23 cellular contexts compared by ENCODE assay signal in genomic region chr22:17493384-17493981, GRCh38.
DNase-seq lines count a peak whose midpoint lies in the region; ATAC-seq, FAIRE-seq and TF ChIP-seq lines count a peak whose summit lies in the region.
"Had no signal": no experiment of that assay in that cellular context is flagged by ENCODE, and none has a peak within 500 bp of the region (broad histone marks: within the 10 kb centered on the region; RNA-seq: fewer than 3 reads in every experiment).

No MANE protein-coding gene starts in this region.

- no peak overlapping the region for H2BK5ac ChIP-seq in H1 (ENCODE audit: low read depth, low read length)
- no peak overlapping the region for H2BK5ac ChIP-seq in mesendoderm (ENCODE audit: low read length)

- TF ChIP-seq EP300 in H1 (IDR thresholded peaks at IDR 0.05; ENCODE audit: borderline replicate concordance in 1 of 2, low read depth in 2 of 2, low read length in 2 of 2), result no peak

- no peak for TF ChIP-seq RAD21 in H1 (IDR thresholded peaks at IDR 0.05 in 1 of 2, conservative IDR thresholded peaks at IDR 0.05 in 1 of 2; ENCODE audit: low read depth in 2 of 2, low read length in 2 of 2)

- FAIRE-seq in H1 (lab: Jason Lieb, UNC), result peak; percentile 50
- FAIRE-seq: GM12892 had no signal

- no peak overlapping the region for H3K18ac ChIP-seq in H1 (ENCODE audit: extremely low read depth, low read length)
- H3K18ac ChIP-seq in mesendoderm (ENCODE audit: low read length), result no peak overlapping the region

- H3K9me3 ChIP-seq in left ventricle myocardium inferior (replicated peaks) (no peaks in the 10 kb centered on the region), H1 (ENCODE audit: insufficient read depth in 2 of 2, low read depth in 1 of 2, low read length in 1 of 2) (no peaks in the 10 kb centered on the region), Caco-2 (no peaks in the 10 kb centered on the region)
- H3K9me3 ChIP-seq: MG63, SJSA1 had no signal

- no peak overlapping the region for H4K91ac ChIP-seq in H1 (replicated peaks; ENCODE audit: insufficient read length, low read length)

- no peaks in the 10 kb centered on the region for H3K27me3 ChIP-seq in left ventricle myocardium inferior (ENCODE audit: low read depth)
- no peaks in the 10 kb centered on the region for H3K27me3 ChIP-seq in H1 (replicated peaks in 1 of 4; ENCODE audit: control insufficient read depth in 3 of 4, extremely low read depth in 1 of 4, insufficient read depth in 3 of 4, low read length in 3 of 4)
- no peaks in the 10 kb centered on the region for H3K27me3 ChIP-seq in mesendoderm (ENCODE audit: insufficient read depth, low read length, poor library complexity)
- no peaks in the 10 kb centered on the region for H3K27me3 ChIP-seq in H7 (ENCODE audit: control insufficient read depth, insufficient read depth, low read length)
- no peaks in the 10 kb centered on the region for H3K27me3 ChIP-seq in Caco-2 (replicated peaks; ENCODE audit: control insufficient read depth, insufficient read depth, low read length)
- H3K27me3 ChIP-seq: MG63 had no signal

- H3K4me1 ChIP-seq in left ventricle myocardium inferior (peaks cover 22% of the 10 kb centered on the region), H1 (replicated peaks in 1 of 4; ENCODE audit: control insufficient read depth in 3 of 4, insufficient read depth in 4 of 4, low read length in 3 of 4) (peaks cover 0 to 6% (median 4%) of the 10 kb centered on the region in 4 experiments; a peak in 5 of 7 replicates), mesendoderm (ENCODE audit: control insufficient read depth, low read depth, low read length) (peaks cover 5% of the 10 kb centered on the region), Caco-2 (no peaks in the 10 kb centered on the region)
- H3K4me1 ChIP-seq: SJSA1 had no signal

- no peak overlapping the region for H2AK5ac ChIP-seq in H1 (ENCODE audit: low read depth, low read length)
- H2AK5ac ChIP-seq in mesendoderm (ENCODE audit: low read length), result no peak overlapping the region

- H3K4ac ChIP-seq in H1 (replicated peaks; ENCODE audit: insufficient read length, low read depth, low read length) (no peak overlapping the region), mesendoderm (ENCODE audit: low read depth, low read length) (no peak overlapping the region)

- H3K9me3 Mint-ChIP-seq in Caco-2 (ENCODE audit: unreplicated experiment), result no peaks in the 10 kb centered on the region

- H3K9ac ChIP-seq in H1 (replicated peaks in 1 of 4; ENCODE audit: extremely low read depth in 1 of 4, low read depth in 3 of 4, low read length in 3 of 4) (no peak overlapping the region), mesendoderm (ENCODE audit: low read length) (no peak overlapping the region)

- DNase-seq in left ventricle myocardium inferior (no peak), left ventricle myocardium superior (no peak), H1 (ENCODE audit: low read depth in 1 of 2, low spot score in 2 of 2) (no peak), mesendoderm (peak; percentile 81), H7 (no peak), Caco-2 (no peak), NCI-H69 (lab: John Stamatoyannopoulos, UW) (no peak)
- DNase-seq: 8988T, DMS153, DND-41, KG1, MG63, NCI-H1417, NCI-H1694, NCI-H2029 treated with DMSO at 0.1 percent for 48 hours, NCI-H526 treated with DMSO at 0.1 percent for 48 hours, Right ventricle myocardium superior, RPMI8226 had no signal

- no peak overlapping the region for H3K56ac ChIP-seq in H1 (replicated peaks; ENCODE audit: insufficient read length, low read depth, low read length)
- peak overlapping the region; percentile 62 for H3K56ac ChIP-seq in mesendoderm (ENCODE audit: low read length)

- H3K79me2 ChIP-seq in H1 (ENCODE audit: control insufficient read depth in 1 of 2, insufficient read depth in 2 of 2, low read length in 2 of 2) (peaks cover 3 to 86% of the 10 kb centered on the region in 2 experiments; a peak in 3 of 4 replicates), mesendoderm (ENCODE audit: control insufficient read depth, insufficient read depth, low read length) (peaks cover 16% of the 10 kb centered on the region)

- H2BK12ac ChIP-seq in H1 (ENCODE audit: low read depth, low read length), result no peak overlapping the region

- no peak overlapping the region for H3K23ac ChIP-seq in H1 (ENCODE audit: insufficient read length)
- no peak overlapping the region for H3K23ac ChIP-seq in mesendoderm (ENCODE audit: low read length)

- H3K27ac ChIP-seq in left ventricle myocardium inferior (replicated peaks) (peak overlapping the region; percentile 66), H1 (ENCODE audit: low read depth, low read length) (no peak overlapping the region), mesendoderm (ENCODE audit: low read depth, low read length) (no peak overlapping the region)
- H3K27ac ChIP-seq: HL-60, SJSA1 had no signal

- no peak overlapping the region for H4K5ac ChIP-seq in H1 (ENCODE audit: insufficient read length, low read depth, low read length)
- no peak overlapping the region for H4K5ac ChIP-seq in mesendoderm (ENCODE audit: low read length)

- H4K20me1 ChIP-seq in H1 (replicated peaks in 1 of 2; ENCODE audit: control insufficient read depth in 1 of 2, insufficient read depth in 2 of 2, low read length in 2 of 2), result peaks cover 7 to 13% of the 10 kb centered on the region in 2 experiments

- no peak overlapping the region for H2AFZ ChIP-seq in H1 (ENCODE audit: low read length)

- H3K4me3 ChIP-seq in left ventricle myocardium inferior, result no peak overlapping the region
- H3K4me3 ChIP-seq in H1 (ENCODE audit: extremely low read depth in 1 of 4, insufficient read depth in 2 of 4, low read depth in 3 of 4, low read length in 4 of 4), result no peak overlapping the region
- no peak overlapping the region for H3K4me3 ChIP-seq in mesendoderm (ENCODE audit: low read length)
- no peak overlapping the region for H3K4me3 ChIP-seq in H7 (ENCODE audit: insufficient read depth, low read depth, low read length)
- H3K4me3 ChIP-seq in Caco-2 (ENCODE audit: low read depth, low read length), result no peak overlapping the region
- H3K4me3 ChIP-seq: MG63, SJSA1 had no signal

- no peak for TF ChIP-seq POLR2A in H1 (IDR thresholded peaks at IDR 0.05; ENCODE audit: control extremely low read depth in 1 of 2, low read depth in 2 of 2, low read length in 2 of 2)

- H2BK120ac ChIP-seq in H1 (replicated peaks; ENCODE audit: low read depth, low read length) (no peak overlapping the region), mesendoderm (ENCODE audit: low read depth, low read length) (no peak overlapping the region)

- H3K36me3 ChIP-seq in left ventricle myocardium inferior, result no peaks in the 10 kb centered on the region
- peaks cover 3 to 14% (median 7%) of the 10 kb centered on the region in 4 experiments; a peak in 5 of 8 replicates for H3K36me3 ChIP-seq in H1 (ENCODE audit: control insufficient read depth in 2 of 4, insufficient read depth in 4 of 4, low read length in 3 of 4)
- peaks cover 1% of the 10 kb centered on the region for H3K36me3 ChIP-seq in mesendoderm (ENCODE audit: control insufficient read depth, insufficient read depth, low read length)
- H3K36me3 ChIP-seq in H7 (replicated peaks; ENCODE audit: control insufficient read depth, insufficient read depth, low read length), result peaks cover 6% of the 10 kb centered on the region
- H3K36me3 ChIP-seq in Caco-2 (ENCODE audit: control insufficient read depth, insufficient read depth, low read length), result no peaks in the 10 kb centered on the region
- H3K36me3 ChIP-seq: MG63, SJSA1 had no signal

- H3K4me2 ChIP-seq in H1 (ENCODE audit: insufficient read depth in 1 of 2, low read depth in 2 of 2, low read length in 2 of 2), result peak overlapping the region in 1 of 2 experiments; percentile 12; a peak in 2 of 4 replicates
- H3K4me2 ChIP-seq in mesendoderm (ENCODE audit: low read length), result no peak overlapping the region

- POLR2A ChIA-PET in H1 (lab: Charles Lee; ENCODE audit: partially characterized antibody), result interaction anchor here (0.6 to 2.2 kb wide), 3 partner anchors 10 to 127 kb away, joined by 3 to 5 read pairs (median 3); partner anchors contain the start of gene CECR2
- POLR2A ChIA-PET in Caco-2 (lab: Charles Lee), result no interaction called here

- no peak overlapping the region for H3K14ac ChIP-seq in H1 (ENCODE audit: insufficient read length)

- no peaks in the 10 kb centered on the region for H3K36me3 Mint-ChIP-seq in Caco-2 (ENCODE audit: insufficient read depth, unreplicated experiment)

- no peak overlapping the region for H3K4me3 Mint-ChIP-seq in Caco-2 (ENCODE audit: unreplicated experiment)

- TF ChIP-seq CTCF in left ventricle myocardium inferior (IDR thresholded peaks at IDR 0.05; ENCODE audit: borderline replicate concordance) (no peak), H1 (IDR thresholded peaks at IDR 0.05; ENCODE audit: control extremely low read depth in 1 of 3, insufficient read depth in 1 of 3, low read depth in 1 of 3, low read length in 3 of 3) (no peak), Caco-2 (IDR thresholded peaks at IDR 0.05; ENCODE audit: insufficient read depth in 1 of 2, low read depth in 1 of 2, low read length in 1 of 2, severe bottlenecking in 1 of 2, unreplicated experiment in 1 of 2) (no peak)

- no peak overlapping the region for H4K8ac ChIP-seq in H1 (ENCODE audit: extremely low read depth, insufficient read depth, low read length)
- no peak overlapping the region for H4K8ac ChIP-seq in mesendoderm (ENCODE audit: low read depth, low read length)

- H3K23me2 ChIP-seq in H1 (ENCODE audit: low read depth, low read length), result no peaks in the 10 kb centered on the region

- ATAC-seq in left ventricle myocardium superior (no peak), GM19455 (IDR thresholded peaks at IDR 0.05; ENCODE audit: unreplicated experiment) (no peak)
- ATAC-seq: HCT116 had no signal

- H2BK15ac ChIP-seq in H1 (ENCODE audit: low read length) (no peak overlapping the region), mesendoderm (replicated peaks; ENCODE audit: low read depth) (no peak overlapping the region)

- no peaks in the 10 kb centered on the region for H3K27me3 Mint-ChIP-seq in Caco-2 (ENCODE audit: insufficient read depth, unreplicated experiment)

- intact Hi-C loops in left ventricle myocardium inferior (cut with micrococcal nuclease), result no loop called here
- intact Hi-C loops in left ventricle myocardium superior (cut with micrococcal nuclease), result no loop called here
- intact Hi-C loops in Caco-2 (cut with micrococcal nuclease; ENCODE audit: unreplicated experiment), result no loop called here

- H2BK20ac ChIP-seq in H1 (ENCODE audit: low read length), result no peak overlapping the region

- H3K79me1 ChIP-seq in H1 (ENCODE audit: low read depth, low read length) (peaks cover 3% of the 10 kb centered on the region), mesendoderm (ENCODE audit: low read length) (peaks cover 14% of the 10 kb centered on the region)

- CTCF ChIA-PET in H1 (lab: Charles Lee; ENCODE audit: partially characterized antibody) (interaction anchor here (0.7 to 1.4 kb wide), 2 partner anchors 8 to 322 kb away, joined by 3 to 9 read pairs; no protein-coding TSS in a partner anchor), Caco-2 (lab: Charles Lee) (interaction anchor here (0.9 kb wide), 1 partner anchor 8 kb away, joined by 3 read pairs; no protein-coding TSS in a partner anchor)

- H3K4me1 Mint-ChIP-seq in Caco-2 (ENCODE audit: low read depth, unreplicated experiment), result no peaks in the 10 kb centered on the region

- WGBS in H1 (ENCODE audit: extremely low coverage in 1 of 2, insufficient coverage in 1 of 2, insufficient read length in 1 of 2, insufficient replicate concordance in 2 of 2, low coverage in 1 of 2, low lambda C conversion rate in 2 of 2, missing lambda C conversion rate in 1 of 2), 2 experiments, result 78% methylated on average over 3 of the region's 3 CpGs; no CpG with 5 or more reads in 1 of the 2 experiments
- WGBS in mesendoderm (ENCODE audit: extremely low coverage, insufficient coverage, low lambda C conversion rate), result no CpG with 5 or more reads among the region's 3 CpGs

- no TSS peak for BruUV-seq in Caco-2 (replicated peaks; lab: Mats Ljungman, UMichigan)

- no peak overlapping the region for H3K27ac Mint-ChIP-seq in Caco-2 (ENCODE audit: unreplicated experiment)
